ENCODE assay signal across 8 cellular contexts in the genomic region with DNA sequence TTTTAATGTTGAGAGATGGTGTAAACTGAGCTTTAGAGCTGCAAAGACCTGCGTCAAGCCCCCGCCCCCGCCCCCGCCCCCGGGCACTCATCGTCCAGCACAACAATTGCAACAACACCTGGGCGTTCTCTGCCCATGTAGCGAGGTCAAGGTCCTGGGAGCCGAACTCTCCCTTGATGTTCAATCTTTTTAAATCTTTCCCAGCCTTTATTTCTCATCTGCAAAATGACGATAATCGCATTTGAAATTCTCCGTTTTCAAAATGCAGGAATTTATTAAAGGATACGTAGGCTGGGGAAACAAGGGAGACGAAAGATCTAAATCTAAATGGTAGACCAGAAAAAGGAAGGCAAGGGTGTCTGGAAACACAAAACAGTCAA. TPM values are rescaled to one million over a fixed set of nuclear protein-coding genes. Genes with fewer than 3 reads are reported as not detected.
DNase-seq lines count a peak whose midpoint lies in the region; ATAC-seq, FAIRE-seq and TF ChIP-seq lines count a peak whose summit lies in the region.

No MANE protein-coding gene starts in this region.

- H3K27ac ChIP-seq in endothelial cell of umbilical vein (ENCODE audit: insufficient read depth, low read depth, low read length): peak overlapping the region; percentile 64
- H3K27ac ChIP-seq in muscle layer of colon (ENCODE audit: low read depth, low read length): peak overlapping the region; percentile 65

- H3K79me2 ChIP-seq in endothelial cell of umbilical vein (ENCODE audit: control insufficient read depth, insufficient read depth, low read length): peaks cover 43% of the 10 kb centered on the region

- H3K4me2 ChIP-seq in endothelial cell of umbilical vein (ENCODE audit: insufficient read depth, low read length): peak overlapping the region; percentile 89

- dilution Hi-C loops in endothelial cell of umbilical vein (cut with MboI; ENCODE audit: extremely low pct_ligation_motif_present, low sequenced_read_pairs): no loop called here

- ATAC-seq in GM21576 (IDR thresholded peaks at IDR 0.05; ENCODE audit: unreplicated experiment) (peak; percentile 18), GM21381 (IDR thresholded peaks at IDR 0.05; ENCODE audit: unreplicated experiment) (no peak)

- intact Hi-C loops in endothelial cell of umbilical vein (cut with micrococcal nuclease): loop anchor here (1.0 to 2.0 kb wide), 5 partner anchors 52 to 215 kb away; a partner anchor contains a TSS

- H3K4me3 ChIP-seq in endothelial cell of umbilical vein (replicated peaks in 1 of 3; ENCODE audit: insufficient read depth in 1 of 3, low read depth in 1 of 3, low read length in 3 of 3) (peak overlapping the region; percentile 49 to 89 (median 63)), muscle layer of colon (ENCODE audit: low read depth in 1 of 2, low read length in 2 of 2) (peak overlapping the region; percentile 30 to 84)

- peak overlapping the region; percentile 46 for H2AFZ ChIP-seq in endothelial cell of umbilical vein (ENCODE audit: low read depth, low read length)

- no peaks in the 10 kb centered on the region for H3K27me3 ChIP-seq in endothelial cell of umbilical vein (ENCODE audit: control insufficient read depth in 2 of 2, insufficient read depth in 2 of 2, low read length in 2 of 2)
- H3K27me3 ChIP-seq in muscle layer of colon (ENCODE audit: control insufficient read depth in 1 of 2, insufficient read depth in 2 of 2, low read length in 2 of 2): no peaks in the 10 kb centered on the region

- no peak for FAIRE-seq in endothelial cell of umbilical vein (lab: Jason Lieb, UNC)

- TF ChIP-seq POLR2A in endothelial cell of umbilical vein (IDR thresholded peaks at IDR 0.05; ENCODE audit: low read depth, low read length): no peak

- H3K4me1 ChIP-seq in endothelial cell of umbilical vein (ENCODE audit: control insufficient read depth, extremely low read depth, insufficient read depth, low read length) (peaks cover 52% of the 10 kb centered on the region), muscle layer of colon (ENCODE audit: insufficient read depth, low read length) (peaks cover 18% of the 10 kb centered on the region)

- CTCF ChIA-PET in endothelial cell of umbilical vein (lab: Charles Lee): interaction anchor here (0.7 to 3.6 kb wide), 6 partner anchors 16 to 214 kb away, joined by 4 to 33 read pairs (median 4); a partner anchor contains a TSS

- TSS peak; percentile 92 for BruUV-seq in endothelial cell of umbilical vein (replicated peaks; lab: Mats Ljungman, UMichigan)

- peak overlapping the region; percentile 61 for H3K9ac ChIP-seq in endothelial cell of umbilical vein (replicated peaks; ENCODE audit: extremely low read depth, insufficient read depth, low read length)
- peak overlapping the region; percentile 29 for H3K9ac ChIP-seq in muscle layer of colon (ENCODE audit: low read length)

- DNase-seq in DMS53 (lab: John Stamatoyannopoulos, UW) (peak; percentile 66), OCI-M1 (lab: John Stamatoyannopoulos, UW) (peak; percentile 81), endothelial cell of umbilical vein (ENCODE audit: low read depth, low spot score) (no peak), NCI-H2107 (lab: John Stamatoyannopoulos, UW) (no peak), putamen (ENCODE audit: low spot score) (no peak)

- H3K9me3 ChIP-seq in endothelial cell of umbilical vein (replicated peaks; ENCODE audit: control insufficient read depth, insufficient read depth, low read length) (peaks cover 3% of the 10 kb centered on the region), muscle layer of colon (ENCODE audit: low read length) (no peaks in the 10 kb centered on the region)

- no peaks in the 10 kb centered on the region for H3K36me3 ChIP-seq in endothelial cell of umbilical vein (ENCODE audit: control insufficient read depth in 2 of 2, extremely low read depth in 1 of 2, insufficient read depth in 2 of 2, low read length in 2 of 2)
- no peaks in the 10 kb centered on the region for H3K36me3 ChIP-seq in muscle layer of colon (ENCODE audit: insufficient read depth, low read length)

- TF ChIP-seq CTCF in endothelial cell of umbilical vein (IDR thresholded peaks at IDR 0.05; ENCODE audit: extremely low read depth in 1 of 2, insufficient read depth in 1 of 2, low read depth in 1 of 2, low read length in 2 of 2): no peak

- no peaks in the 10 kb centered on the region for H4K20me1 ChIP-seq in endothelial cell of umbilical vein (replicated peaks; ENCODE audit: control insufficient read depth, extremely low read depth, insufficient read depth, low read length)

- H3K9me1 ChIP-seq in endothelial cell of umbilical vein (replicated peaks; ENCODE audit: control insufficient read depth, extremely low read depth, insufficient read depth, low read length): no peaks in the 10 kb centered on the region

- POLR2A ChIA-PET in endothelial cell of umbilical vein (lab: Charles Lee): interaction anchor here (0.9 to 1.1 kb wide), 2 partner anchors 118 to 214 kb away, joined by 5 to 6 read pairs; a partner anchor contains a TSS

TF ChIP-seq in endothelial cell of umbilical vein, 7 proteins besides CTCF, POLR2A, EP300 and RAD21:
- TF ChIP-seq POLR2AphosphoS5 (IDR thresholded peaks at IDR 0.05; ENCODE audit: insufficient read depth, low read depth, low read length) (no peak), JUN (IDR thresholded peaks at IDR 0.05; ENCODE audit: borderline replicate concordance, insufficient read depth, insufficient read length, low read depth) (no peak), GATA2 (IDR thresholded peaks at IDR 0.05; ENCODE audit: insufficient read depth, insufficient read length, low read depth, low read length) (no peak), FOS (IDR thresholded peaks at IDR 0.05; ENCODE audit: borderline replicate concordance, insufficient read depth, low read length) (no peak), EZH2 (IDR thresholded peaks at IDR 0.05; ENCODE audit: borderline replicate concordance, low read depth, low read length, severe bottlenecking) (no peak)

RNA-seq across cellular contexts. Expression of a gene that starts 0.6 kb away (rescaled TPM):
- 109 and 127 TPM in 2 replicates for total RNA-seq in endothelial cell of umbilical vein
- polyA plus RNA-seq in endothelial cell of umbilical vein: 69.0 and 74.3 TPM in 2 replicates
- polyA plus RNA-seq in endothelial cell of umbilical vein (2011; cell fraction: cytosol; rRNA removed): 60.4 and 61.9 TPM in 2 replicates
- polyA plus RNA-seq in endothelial cell of umbilical vein (2011; cell fraction: nucleus; rRNA removed): 23.0 and 32.4 TPM in 2 replicates
- 34.5 and 57.2 TPM in 2 replicates for polyA plus RNA-seq in endothelial cell of umbilical vein (2012)
- polyA minus RNA-seq in endothelial cell of umbilical vein: 56.1 and 58.2 TPM in 2 replicates
- 13.2 TPM for polyA minus RNA-seq in endothelial cell of umbilical vein (2011; cell fraction: cytosol; rRNA and poly(A)+ RNA removed)
- 15.4 and 26.9 TPM in 2 replicates for polyA minus RNA-seq in endothelial cell of umbilical vein (2011; cell fraction: nucleus; rRNA and poly(A)+ RNA removed)

RNA-seq across cellular contexts. Expression of a gene that starts 52.0 kb away (rescaled TPM):
- 8.1 and 9.2 TPM in 2 replicates for total RNA-seq in endothelial cell of umbilical vein
- polyA plus RNA-seq in endothelial cell of umbilical vein: 2.2 and 2.7 TPM in 2 replicates
- 2.6 and 2.7 TPM in 2 replicates for polyA plus RNA-seq in endothelial cell of umbilical vein (2011; cell fraction: cytosol; rRNA removed)
- polyA plus RNA-seq in endothelial cell of umbilical vein (2011; cell fraction: nucleus; rRNA removed): 1.1 and 1.3 TPM in 2 replicates
- 1.4 and 1.9 TPM in 2 replicates for polyA plus RNA-seq in endothelial cell of umbilical vein (2012)
- 4.4 and 6.5 TPM in 2 replicates for polyA minus RNA-seq in endothelial cell of umbilical vein
- 2.7 TPM for polyA minus RNA-seq in endothelial cell of umbilical vein (2011; cell fraction: cytosol; rRNA and poly(A)+ RNA removed)
- 0.24 and 0.58 TPM in 2 replicates for polyA minus RNA-seq in endothelial cell of umbilical vein (2011; cell fraction: nucleus; rRNA and poly(A)+ RNA removed)

Comparison
In these comparisons a context has a peak if more than half of its experiments do, and no peak if none do; other contexts are left out.
1. DNase-seq: peak in DMS53 (single experiment) and OCI-M1 (single experiment); none in endothelial cell of umbilical vein (single experiment), NCI-H2107 (single experiment) and putamen (single experiment).